In the genomic region with DNA sequence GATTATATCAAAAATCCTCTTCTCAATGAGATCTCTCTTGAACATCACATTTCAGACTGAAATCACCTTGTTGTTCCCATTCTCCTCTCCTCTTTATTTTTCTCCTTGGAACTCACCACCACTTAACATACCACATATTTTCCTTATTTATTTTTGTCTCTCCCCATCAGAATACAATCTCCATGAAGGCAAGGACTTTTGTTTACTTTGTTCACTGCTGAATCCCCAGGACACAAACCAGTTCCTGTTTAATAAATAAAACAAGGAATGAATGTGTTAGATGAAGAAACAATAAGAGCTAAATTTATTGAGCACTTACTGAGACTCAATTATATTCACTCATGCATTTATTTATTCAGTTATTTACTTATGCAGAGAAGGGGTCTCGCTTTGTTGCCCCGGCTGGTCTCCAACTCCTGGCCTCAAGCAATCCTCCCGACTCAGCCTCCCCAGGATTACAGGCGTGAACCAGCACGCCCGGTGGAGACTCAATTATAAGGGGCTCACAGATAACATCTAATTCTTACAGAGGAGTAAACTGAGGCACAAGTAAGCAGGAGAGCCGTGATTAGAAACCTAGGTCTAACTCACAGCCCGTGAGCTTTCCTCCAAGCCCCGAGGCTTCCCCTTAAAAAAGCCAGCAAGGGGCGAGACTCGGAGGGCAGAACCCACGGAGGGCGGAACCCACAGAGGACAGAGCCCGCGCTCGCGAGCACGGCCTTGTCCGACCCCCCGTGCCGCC, we compare ENCODE assay signal across 8 cellular contexts. TPM values are rescaled to one million over a fixed set of nuclear protein-coding genes. Genes with fewer than 3 reads are reported as not detected.
DNase-seq lines count a peak whose midpoint lies in the region; ATAC-seq and TF ChIP-seq lines count a peak whose summit lies in the region.

No MANE protein-coding gene starts in this region.

- peak overlapping the region; percentile 81 for H3K4me2 ChIP-seq in SK-N-SH
- peak overlapping the region; percentile 81 for H3K4me2 ChIP-seq in fibroblast of lung (ENCODE audit: extremely low read depth, insufficient read depth, low read length)

- TF ChIP-seq EP300 in SK-N-SH (IDR thresholded peaks at IDR 0.05; ENCODE audit: borderline replicate concordance in 1 of 2, low read depth in 1 of 2, low read length in 1 of 2), result no peak

- no peaks in the 10 kb centered on the region for H3K27me3 ChIP-seq in GM06990 (replicated peaks; ENCODE audit: control insufficient read depth, insufficient read depth, low read length)
- no peaks in the 10 kb centered on the region for H3K27me3 ChIP-seq in SK-N-SH (ENCODE audit: insufficient read depth)
- no peaks in the 10 kb centered on the region for H3K27me3 ChIP-seq in fibroblast of lung (ENCODE audit: control insufficient read depth, insufficient read depth, low read length)
- no peaks in the 10 kb centered on the region for H3K27me3 ChIP-seq in prostate gland (replicated peaks; ENCODE audit: insufficient read depth)

- H4K20me1 ChIP-seq in SK-N-SH (ENCODE audit: insufficient read depth) (no peaks in the 10 kb centered on the region), fibroblast of lung (ENCODE audit: control insufficient read depth, extremely low read depth, insufficient read depth, low read length) (no peaks in the 10 kb centered on the region)

- peak overlapping the region; percentile 89 to 95 for H3K27ac ChIP-seq in SK-N-SH (ENCODE audit: low read depth in 2 of 2, low read length in 1 of 2)
- peak overlapping the region; percentile 87 for H3K27ac ChIP-seq in fibroblast of lung (ENCODE audit: insufficient read depth, low read length)
- peak overlapping the region; percentile 91 to 94 for H3K27ac ChIP-seq in prostate gland

- H3K9ac ChIP-seq in SK-N-SH, result peak overlapping the region; percentile 93
- H3K9ac ChIP-seq in fibroblast of lung (ENCODE audit: insufficient read depth, low read length), result peak overlapping the region; percentile 91

- no peak for ATAC-seq in left lobe of liver

- H3K4me3 ChIP-seq in GM06990 (replicated peaks; ENCODE audit: low read depth, low read length) (peak overlapping the region; percentile 62), SK-N-SH (ENCODE audit: low read depth in 2 of 2, low read length in 1 of 2) (peak overlapping the region; percentile 60 to 86), fibroblast of lung (replicated peaks in 1 of 4; ENCODE audit: control extremely low read depth in 1 of 4, insufficient read depth in 1 of 4, low read depth in 3 of 4, low read length in 4 of 4) (peak overlapping the region; percentile 61 to 84 (median 72)), prostate gland (peak overlapping the region; percentile 62 to 85)

- whole genome bisulfite sequencing in SK-N-SH (ENCODE audit: low lambda C conversion rate), result 40% methylated on average over 8 of the region's 21 CpGs
- WGBS in prostate gland, result 23% methylated on average over 21 of the region's 21 CpGs

- DNase-seq in GM06990 (ENCODE audit: extremely low read depth, insufficient read length) (no peak), SK-N-SH (no peak), fibroblast of lung (ENCODE audit: low read depth in 2 of 2) (no peak), prostate gland (ENCODE audit: low spot score) (no peak), SIG-M5 treated with dmso at 0.1 percent for 504 hours (lab: John Stamatoyannopoulos, UW; ENCODE audit: unreplicated experiment) (no peak), left lobe of liver (ENCODE audit: low spot score) (no peak), SK-N-DZ (ENCODE audit: low spot score) (no peak), CD1c-positive myeloid dendritic cell (ENCODE audit: extremely low spot score) (no peak)

- H3K79me2 ChIP-seq in SK-N-SH (ENCODE audit: insufficient read depth), result peaks cover 39% of the 10 kb centered on the region
- peaks cover 24% of the 10 kb centered on the region for H3K79me2 ChIP-seq in fibroblast of lung (ENCODE audit: control insufficient read depth, insufficient read depth, low read length)

- peak overlapping the region; percentile 97 for H2AFZ ChIP-seq in SK-N-SH (ENCODE audit: low read depth)
- H2AFZ ChIP-seq in fibroblast of lung (ENCODE audit: low read length), result peak overlapping the region; percentile 66

- peaks cover 8% of the 10 kb centered on the region for H3F3A ChIP-seq in SK-N-SH (replicated peaks; ENCODE audit: insufficient read depth)

- TF ChIP-seq CTCF in GM06990 (IDR thresholded peaks at IDR 0.05; ENCODE audit: insufficient read depth, low read length, poor library complexity, severe bottlenecking), result no peak
- no peak for TF ChIP-seq CTCF in SK-N-SH (IDR thresholded peaks at IDR 0.05)
- TF ChIP-seq CTCF in fibroblast of lung (conservative IDR thresholded peaks at IDR 0.05 in 1 of 2, IDR thresholded peaks at IDR 0.05 in 1 of 2; ENCODE audit: low read depth in 1 of 2, low read length in 2 of 2), result no peak
- no peak for TF ChIP-seq CTCF in prostate gland (IDR thresholded peaks at IDR 0.05)

- no peak for TF ChIP-seq RAD21 in SK-N-SH (IDR thresholded peaks at IDR 0.05; ENCODE audit: low read length)

- no peaks in the 10 kb centered on the region for H3K9me2 ChIP-seq in SK-N-SH

- H3K36me3 ChIP-seq in GM06990 (ENCODE audit: control insufficient read depth, insufficient read depth, low read length), result peaks cover 6% of the 10 kb centered on the region; the same call in 1 of the 2 replicates
- peaks cover 12 to 21% of the 10 kb centered on the region in 2 experiments for H3K36me3 ChIP-seq in SK-N-SH (replicated peaks in 1 of 2; ENCODE audit: control insufficient read depth in 1 of 2, insufficient read depth in 2 of 2, low read length in 1 of 2)
- H3K36me3 ChIP-seq in fibroblast of lung (ENCODE audit: control insufficient read depth, insufficient read depth, low read length), result peaks cover 2% of the 10 kb centered on the region
- no peaks in the 10 kb centered on the region for H3K36me3 ChIP-seq in prostate gland

- CTCF ChIA-PET in SK-N-SH (lab: Yijun Ruan, JAX), result interaction anchor here (0.6 to 7.9 kb wide), 33 partner anchors 11 to 879 kb away, joined by 3 to 83 read pairs (median 4); partner anchors contain the start of gene YWHAQ

- no peaks in the 10 kb centered on the region for H3K9me3 ChIP-seq in SK-N-SH
- H3K9me3 ChIP-seq in fibroblast of lung (ENCODE audit: control insufficient read depth, insufficient read depth, low read depth, low read length), result no peaks in the 10 kb centered on the region
- no peaks in the 10 kb centered on the region for H3K9me3 ChIP-seq in prostate gland

- no peak for TF ChIP-seq POLR2A in prostate gland (IDR thresholded peaks at IDR 0.05)

- POLR2A ChIA-PET in SK-N-SH (lab: Yijun Ruan, JAX), result interaction anchor here (0.6 to 2.4 kb wide), 18 partner anchors 10 to 346 kb away, joined by 3 to 15 read pairs (median 4); partner anchors contain the start of genes ADAM17, KLF11 and YWHAQ

- intact Hi-C loops in prostate gland (cut with DNase I), result no loop called here

- peaks cover 15 to 20% of the 10 kb centered on the region in 2 experiments for H3K4me1 ChIP-seq in SK-N-SH (ENCODE audit: control insufficient read depth in 1 of 2, insufficient read depth in 2 of 2, low read depth in 1 of 2, low read length in 1 of 2)
- peaks cover 6% of the 10 kb centered on the region for H3K4me1 ChIP-seq in fibroblast of lung (ENCODE audit: control insufficient read depth, extremely low read depth, insufficient read depth, low read length)
- H3K4me1 ChIP-seq in prostate gland (replicated peaks), result no peaks in the 10 kb centered on the region

TF ChIP-seq in SK-N-SH, 30 proteins besides CTCF, POLR2A, EP300 and RAD21:
- no peak for TF ChIP-seq SIN3A (IDR thresholded peaks at IDR 0.05; ENCODE audit: borderline replicate concordance, low read depth, low read length)
TF ChIP-seq in SK-N-SH: peak in this region for 0.

RNA-seq across cellular contexts. Expression of gene TAF1B, which starts 0.6 kb away (rescaled TPM):
- 7.8 and 8.3 TPM in 2 replicates for polyA plus RNA-seq in SK-N-SH (2012; rRNA removed)
- 10.9 and 13.0 TPM in 2 replicates for polyA plus RNA-seq in SK-N-SH (2012; cell fraction: cytosol; rRNA removed)
- 5.7 and 11.1 TPM in 2 replicates for polyA plus RNA-seq in SK-N-SH (2012; cell fraction: nucleus; rRNA removed)
- 19.8 and 32.9 TPM in 2 replicates for total RNA-seq in fibroblast of lung
- 19.5 and 30.8 TPM in 2 replicates for polyA plus RNA-seq in fibroblast of lung
- 10.9 and 16.8 TPM in 2 replicates for polyA plus RNA-seq in fibroblast of lung (2012)
- polyA minus RNA-seq in fibroblast of lung (ENCODE audit: low replicate concordance), result 0.86 and 14.3 TPM in 2 replicates
- 10 to 100 TPM; 14.8 to 16.0 TPM for total RNA-seq in prostate gland
- total RNA-seq in left lobe of liver, result 5.7 TPM
- polyA plus RNA-seq in SK-N-DZ (2014; cell fraction: cytosol; rRNA removed), result 20.0 and 38.3 TPM in 2 replicates
- polyA plus RNA-seq in SK-N-DZ (2014; cell fraction: nucleus; rRNA removed), result 34.7 and 53.5 TPM in 2 replicates
